1 cellular context compared by ENCODE assay signal in the genomic region with DNA sequence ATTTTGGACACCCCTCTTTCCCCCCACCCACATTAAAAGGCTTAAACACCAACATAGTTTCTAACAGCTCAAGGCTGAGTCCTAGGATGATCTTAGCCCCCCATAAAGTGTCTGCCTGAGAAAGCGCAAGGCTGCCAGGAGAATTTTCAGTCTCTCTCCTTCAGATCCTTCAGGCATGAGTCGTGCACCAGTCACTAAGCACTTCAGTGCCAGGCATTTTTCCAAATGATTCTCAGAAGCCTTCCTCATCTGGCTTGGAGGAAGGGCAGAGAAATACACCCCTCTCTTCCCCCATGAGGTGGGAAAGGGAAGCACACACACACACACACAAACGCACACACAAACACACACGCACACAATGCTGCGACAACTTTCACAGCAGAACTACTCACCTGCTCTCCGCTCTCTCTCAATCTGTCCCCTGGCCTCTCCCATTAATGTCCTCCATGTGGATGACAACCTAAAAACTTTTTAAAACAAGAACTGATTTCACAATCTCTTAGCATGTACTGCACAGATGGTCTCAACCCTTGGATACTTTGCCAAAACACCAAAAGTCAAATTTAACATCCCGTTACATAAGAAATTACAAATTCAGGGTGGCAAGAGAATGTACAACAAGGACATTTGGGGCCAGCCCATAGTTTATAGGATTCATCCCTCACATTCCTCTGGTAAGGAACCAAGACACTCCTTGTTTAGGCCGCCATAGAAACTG.
TF ChIP-seq lines count a peak whose summit lies in the region.

No MANE protein-coding gene starts in this region.

TF ChIP-seq in HepG2, 621 proteins besides CTCF, POLR2A, EP300 and RAD21:
- TF ChIP-seq YEATS2 (CRISPR knock-in tag; IDR thresholded peaks at IDR 0.05; ENCODE audit: borderline replicate concordance) (no peak), HDAC1 (CRISPR knock-in tag; IDR thresholded peaks at IDR 0.05) (no peak), CEBPB (IDR thresholded peaks at IDR 0.05; ENCODE audit: borderline replicate concordance, low read depth, low read length) (0 out of 2 replicates have a peak, but pooled peaks have one; percentile 1), ZBTB42 (CRISPR knock-in tag; IDR thresholded peaks at IDR 0.05) (no peak), MED8 (CRISPR knock-in tag; IDR thresholded peaks at IDR 0.05; ENCODE audit: insufficient replicate concordance) (no peak)
